ENCODE assay signal across 18 cellular contexts in genomic region chr6:106081715-106082114, GRCh38. TPM values are rescaled to one million over a fixed set of nuclear protein-coding genes. Genes with fewer than 3 reads are reported as not detected.
DNase-seq lines count a peak whose midpoint lies in the region; ATAC-seq, FAIRE-seq and TF ChIP-seq lines count a peak whose summit lies in the region.
"Had no signal": no experiment of that assay in that cellular context is flagged by ENCODE, and none has a peak within 500 bp of the region (broad histone marks: within the 10 kb centered on the region; RNA-seq: fewer than 3 reads in every experiment).

No MANE protein-coding gene starts in this region.

- FAIRE-seq in HTR-8/SVneo (lab: Jason Lieb, UNC): no peak

- H3K36me3 Mint-ChIP-seq in activated CD4-positive, alpha-beta T cell treated with anti-CD3 and anti-CD28 coated beads for 36 hours (ENCODE audit: low read depth): no peaks in the 10 kb centered on the region
- peaks cover 2% of the 10 kb centered on the region for H3K36me3 Mint-ChIP-seq in activated CD4-positive, alpha-beta T cell treated with anti-CD3 and anti-CD28 coated beads, Interleukin-2, amount 10 ng/mL, durations not matched to agents 24 days and 14 days (ENCODE audit: low read depth)
- peaks cover 3% of the 10 kb centered on the region for H3K36me3 Mint-ChIP-seq in T-helper 17 cell (ENCODE audit: low read depth)
- H3K36me3 Mint-ChIP-seq: CD14-positive monocyte had no signal

- intact Hi-C loops in activated CD4-positive, alpha-beta T cell treated with anti-CD3 and anti-CD28 coated beads for 36 hours (cut with DNase I, micrococcal nuclease): loop anchor here (5.0 to 10.0 kb wide), 4 partner anchors 89 to 597 kb away; no protein-coding TSS in a partner anchor
- intact Hi-C loops in activated CD4-positive, alpha-beta T cell treated with anti-CD3 and anti-CD28 coated beads, Interleukin-2, amount 10 ng/mL, durations not matched to agents 24 days and 14 days (cut with micrococcal nuclease): no loop called here
- intact Hi-C loops in esophagus muscularis mucosa (cut with DNase I): loop anchor here (10.0 kb wide), 1 partner anchor 597 kb away; no protein-coding TSS in a partner anchor

- H3K4me1 ChIP-seq in esophagus muscularis mucosa: peaks cover 2 to 14% (median 10%) of the 10 kb centered on the region in 4 donors

- no peak for TF ChIP-seq EP300 in esophagus muscularis mucosa (IDR thresholded peaks at IDR 0.05)

- H3K4me3 Mint-ChIP-seq in activated CD4-positive, alpha-beta T cell treated with anti-CD3 and anti-CD28 coated beads for 36 hours: no peak overlapping the region
- H3K4me3 Mint-ChIP-seq in activated CD4-positive, alpha-beta T cell treated with anti-CD3 and anti-CD28 coated beads, Interleukin-2, amount 10 ng/mL, durations not matched to agents 24 days and 14 days: no peak overlapping the region
- H3K4me3 Mint-ChIP-seq in T-helper 17 cell: no peak overlapping the region
- H3K4me3 Mint-ChIP-seq: CD14-positive monocyte had no signal

- no peaks in the 10 kb centered on the region for H3K36me3 ChIP-seq in esophagus muscularis mucosa

- POLR2A ChIA-PET in activated CD4-positive, alpha-beta T cell treated with anti-CD3 and anti-CD28 coated beads for 36 hours (lab: Charles Lee): no interaction called here

- CTCF ChIA-PET in activated CD4-positive, alpha-beta T cell treated with anti-CD3 and anti-CD28 coated beads for 36 hours (lab: Charles Lee): interaction anchor here (0.6 to 1.4 kb wide), 2 partner anchors 49 to 220 kb away, joined by 3 to 4 read pairs; no protein-coding TSS in a partner anchor

- TF ChIP-seq CTCF in esophagus muscularis mucosa (IDR thresholded peaks at IDR 0.05): no peak

- TF ChIP-seq POLR2A in esophagus muscularis mucosa (IDR thresholded peaks at IDR 0.05; ENCODE audit: low read depth): no peak

- H3K27ac Mint-ChIP-seq in activated CD4-positive, alpha-beta T cell treated with anti-CD3 and anti-CD28 coated beads for 36 hours: peak overlapping the region; percentile 14
- no peak overlapping the region for H3K27ac Mint-ChIP-seq in activated CD4-positive, alpha-beta T cell treated with anti-CD3 and anti-CD28 coated beads, Interleukin-2, amount 10 ng/mL, durations not matched to agents 24 days and 14 days
- H3K27ac Mint-ChIP-seq in T-helper 17 cell: peak overlapping the region; percentile 24

- no peak for DNase-seq in activated CD4-positive, alpha-beta T cell treated with anti-CD3 and anti-CD28 coated beads for 36 hours
- DNase-seq in activated CD4-positive, alpha-beta T cell treated with anti-CD3 and anti-CD28 coated beads, Interleukin-2, amount 10 ng/mL, durations not matched to agents 24 days and 14 days: no peak
- DNase-seq in T-helper 17 cell: no peak
- peak; percentile 21 for DNase-seq in esophagus muscularis mucosa (ENCODE audit: extremely low spot score)
- no peak for DNase-seq in pons (ENCODE audit: low spot score)
- no peak for DNase-seq in HTR-8/SVneo (ENCODE audit: insufficient read length, low spot score)
- DNase-seq: AML-193, Caco-2, GDM1, NCI-H1105 treated with DMSO at 0.1 percent for 48 hours, NCI-H1694 treated with DMSO at 0.1 percent for 48 hours, NCI-H510A, PC-9 had no signal

- no peak overlapping the region for H3K4me3 ChIP-seq in esophagus muscularis mucosa
- H3K4me3 ChIP-seq: PC-9 had no signal

- WGBS in esophagus muscularis mucosa: 88% methylated on average over 4 of the region's 4 CpGs

- no peak overlapping the region for H3K27ac ChIP-seq in esophagus muscularis mucosa (replicated peaks in 1 of 4)
- H3K27ac ChIP-seq: 22Rv1, HL-60, PC-9 had no signal

- H3K4me1 Mint-ChIP-seq in activated CD4-positive, alpha-beta T cell treated with anti-CD3 and anti-CD28 coated beads for 36 hours: peaks cover 42% of the 10 kb centered on the region
- H3K4me1 Mint-ChIP-seq in activated CD4-positive, alpha-beta T cell treated with anti-CD3 and anti-CD28 coated beads, Interleukin-2, amount 10 ng/mL, durations not matched to agents 24 days and 14 days: peaks cover 40% of the 10 kb centered on the region
- H3K4me1 Mint-ChIP-seq in T-helper 17 cell: peaks cover 48% of the 10 kb centered on the region

- ATAC-seq in activated CD4-positive, alpha-beta T cell treated with anti-CD3 and anti-CD28 coated beads for 36 hours: no peak
- ATAC-seq in T-helper 17 cell (no peak), GM21360 (IDR thresholded peaks at IDR 0.05; ENCODE audit: unreplicated experiment) (no peak), GM21390 (IDR thresholded peaks at IDR 0.05; ENCODE audit: unreplicated experiment) (no peak)

- peaks cover 20% of the 10 kb centered on the region for H3K27me3 Mint-ChIP-seq in activated CD4-positive, alpha-beta T cell treated with anti-CD3 and anti-CD28 coated beads for 36 hours
- peaks cover 22% of the 10 kb centered on the region for H3K27me3 Mint-ChIP-seq in activated CD4-positive, alpha-beta T cell treated with anti-CD3 and anti-CD28 coated beads, Interleukin-2, amount 10 ng/mL, durations not matched to agents 24 days and 14 days
- no peaks in the 10 kb centered on the region for H3K27me3 Mint-ChIP-seq in T-helper 17 cell

- no peaks in the 10 kb centered on the region for H3K9me3 Mint-ChIP-seq in activated CD4-positive, alpha-beta T cell treated with anti-CD3 and anti-CD28 coated beads for 36 hours (ENCODE audit: low read depth)
- H3K9me3 Mint-ChIP-seq in activated CD4-positive, alpha-beta T cell treated with anti-CD3 and anti-CD28 coated beads, Interleukin-2, amount 10 ng/mL, durations not matched to agents 24 days and 14 days: no peaks in the 10 kb centered on the region
- H3K9me3 Mint-ChIP-seq: CD14-positive monocyte had no signal

- peaks cover 0 to 15% (median 3%) of the 10 kb centered on the region in 4 donors for H3K27me3 ChIP-seq in esophagus muscularis mucosa

- H3K9me3 ChIP-seq in T-helper 17 cell (ENCODE audit: control insufficient read depth, low read length, poor library complexity, severe bottlenecking) (no peaks in the 10 kb centered on the region), esophagus muscularis mucosa (no peaks in the 10 kb centered on the region)
- H3K9me3 ChIP-seq: Caco-2 had no signal

RNA-seq across cellular contexts. Expression of gene PRDM1, which starts 4.4 kb away (rescaled TPM):
- total RNA-seq in activated CD4-positive, alpha-beta T cell treated with anti-CD3 and anti-CD28 coated beads for 36 hours: 10 to 100 TPM; 20.1 to 35.6 TPM
- total RNA-seq in activated CD4-positive, alpha-beta T cell treated with anti-CD3 and anti-CD28 coated beads, Interleukin-2, amount 10 ng/mL, durations not matched to agents 24 days and 14 days: 35.9 and 37.4 TPM in 2 replicates
- 100 to 1,000 TPM; 122 to 141 TPM for total RNA-seq in T-helper 17 cell
- 1 to 10 TPM; 1.8 to 5.1 (median 2.3) TPM for total RNA-seq in esophagus muscularis mucosa
